Comparison of ENCODE assay signal across 10 cellular contexts in the genomic region with DNA sequence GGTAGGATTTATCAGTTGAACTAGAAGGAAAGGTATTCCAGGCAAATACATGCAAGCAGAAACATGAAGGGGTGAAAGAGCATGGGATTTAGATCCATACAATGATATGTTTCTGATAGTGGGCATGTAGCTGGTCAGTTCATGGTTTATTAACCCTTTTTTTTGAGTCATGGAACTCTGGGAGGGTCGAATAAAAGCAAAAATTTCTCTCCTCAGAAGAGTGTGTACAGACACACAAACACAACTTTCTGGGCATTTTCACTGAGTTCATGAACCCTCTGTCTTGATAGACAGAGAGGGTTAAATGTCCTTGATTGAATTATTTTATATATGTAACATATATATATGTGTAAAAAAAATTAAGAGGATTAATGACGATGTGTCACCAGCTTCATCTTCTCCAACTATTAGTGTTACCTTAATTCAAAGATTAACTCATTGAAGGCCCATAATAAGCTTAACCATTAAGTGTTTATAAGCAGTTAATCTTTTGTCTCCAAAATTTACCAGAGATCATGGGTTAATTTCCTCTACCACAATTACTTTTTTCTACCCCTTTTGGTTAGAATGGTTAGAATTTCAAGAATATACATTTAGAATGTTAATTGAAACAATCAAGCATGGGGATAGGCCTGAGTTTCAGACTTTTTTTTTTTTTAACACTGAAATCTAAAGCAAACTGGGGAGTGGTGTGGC. TPM values are rescaled to one million over a fixed set of nuclear protein-coding genes. Genes with fewer than 3 reads are reported as not detected.
DNase-seq lines count a peak whose midpoint lies in the region; TF ChIP-seq lines count a peak whose summit lies in the region.
"Had no signal": no experiment of that assay in that cellular context is flagged by ENCODE, and none has a peak within 500 bp of the region (broad histone marks: within the 10 kb centered on the region; RNA-seq: fewer than 3 reads in every experiment).

No MANE protein-coding gene starts in this region.

- H2AFZ ChIP-seq in hepatocyte, result no peak overlapping the region

- DNase-seq in NCI-H2196 (lab: John Stamatoyannopoulos, UW; ENCODE audit: unreplicated experiment) (peak; percentile 25), NCI-H2196 treated with DMSO at 0.1 percent for 48 hours (lab: John Stamatoyannopoulos, UW; ENCODE audit: unreplicated experiment) (no peak), hepatocyte (ENCODE audit: low spot score) (peak; percentile 14), NCI-H345 (lab: John Stamatoyannopoulos, UW) (no peak), GM03348 (ENCODE audit: low spot score) (no peak), RPMI8226 (no peak)
- DNase-seq in activated T-helper 1 cell treated with anti-CD3 and anti-CD28 coated beads, Interleukin-12 subunit alpha, Interleukin-12 subunit beta, Interleukin-2, Interleukin-4 antibody, amounts not matched to agents 30 ng/mL and 10 ng/mL and 1 ng/mL, durations not matched to agents 14 hours and 24 hours and 36 hours (ENCODE audit: low spot score), result no peak
- DNase-seq: activated CD4-positive, alpha-beta T cell treated with anti-CD3 and anti-CD28 coated beads for 4 hours had no signal

- 86% methylated on average over 2 of the region's 2 CpGs for WGBS in hepatocyte (ENCODE audit: low lambda C conversion rate, missing lambda C conversion rate)

- H3K4me3 Mint-ChIP-seq in activated T-helper 1 cell treated with anti-CD3 and anti-CD28 coated beads, Interleukin-12 subunit alpha, Interleukin-12 subunit beta, Interleukin-2, Interleukin-4 antibody, amounts not matched to agents 30 ng/mL and 10 ng/mL and 1 ng/mL, durations not matched to agents 14 hours and 24 hours and 36 hours, result peak overlapping the region; percentile 21

- H3K79me2 ChIP-seq in hepatocyte, result peaks cover 32% of the 10 kb centered on the region

- H3K9me3 Mint-ChIP-seq in activated T-helper 1 cell treated with anti-CD3 and anti-CD28 coated beads, Interleukin-12 subunit alpha, Interleukin-12 subunit beta, Interleukin-2, Interleukin-4 antibody, amounts not matched to agents 30 ng/mL and 10 ng/mL and 1 ng/mL, durations not matched to agents 14 hours and 24 hours and 36 hours, result no peaks in the 10 kb centered on the region

- H4K20me1 ChIP-seq in hepatocyte (ENCODE audit: insufficient read depth, poor library complexity, severe bottlenecking), result peaks cover 34% of the 10 kb centered on the region

- H3K4me1 Mint-ChIP-seq in activated T-helper 1 cell treated with anti-CD3 and anti-CD28 coated beads, Interleukin-12 subunit alpha, Interleukin-12 subunit beta, Interleukin-2, Interleukin-4 antibody, amounts not matched to agents 30 ng/mL and 10 ng/mL and 1 ng/mL, durations not matched to agents 14 hours and 24 hours and 36 hours (ENCODE audit: low read depth), result peaks cover 23% of the 10 kb centered on the region

- H3K36me3 ChIP-seq in hepatocyte (replicated peaks; ENCODE audit: insufficient read depth, low read depth), result no peaks in the 10 kb centered on the region
- peaks cover 27% of the 10 kb centered on the region for H3K36me3 ChIP-seq in skeletal muscle satellite cell (ENCODE audit: insufficient read depth, low read length)

- H3K4me1 ChIP-seq in hepatocyte (ENCODE audit: insufficient read depth), result no peaks in the 10 kb centered on the region
- H3K4me1 ChIP-seq in skeletal muscle satellite cell (ENCODE audit: control insufficient read depth, insufficient read depth, low read length), result peaks cover 7% of the 10 kb centered on the region

- no peak overlapping the region for H3K9ac ChIP-seq in skeletal muscle satellite cell (ENCODE audit: low read depth, low read length)

- H3K27me3 ChIP-seq in hepatocyte (no peaks in the 10 kb centered on the region), skeletal muscle satellite cell (ENCODE audit: control insufficient read depth, insufficient read depth, low read length) (no peaks in the 10 kb centered on the region)
- H3K27me3 ChIP-seq: suprapubic skin had no signal

- H3K9me3 ChIP-seq in hepatocyte (ENCODE audit: low read depth), result no peaks in the 10 kb centered on the region
- H3K9me3 ChIP-seq in skeletal muscle satellite cell (replicated peaks; ENCODE audit: low read length), result no peaks in the 10 kb centered on the region
- H3K9me3 ChIP-seq: suprapubic skin had no signal

- H3K4me3 ChIP-seq in hepatocyte, result no peak overlapping the region
- no peak overlapping the region for H3K4me3 ChIP-seq in skeletal muscle satellite cell (ENCODE audit: low read length)

- H3K27ac ChIP-seq in hepatocyte, result no peak overlapping the region

- intact Hi-C loops in activated T-helper 1 cell treated with anti-CD3 and anti-CD28 coated beads, Interleukin-12 subunit alpha, Interleukin-12 subunit beta, Interleukin-2, Interleukin-4 antibody, amounts not matched to agents 30 ng/mL and 10 ng/mL and 1 ng/mL, durations not matched to agents 14 hours and 24 hours and 36 hours (cut with micrococcal nuclease), result no loop called here

- peak overlapping the region; percentile 75 for H3K4me2 ChIP-seq in hepatocyte
- peak overlapping the region; percentile 95 for H3K4me2 ChIP-seq in skeletal muscle satellite cell (ENCODE audit: low read length)

- no peak overlapping the region for H3K27ac Mint-ChIP-seq in activated T-helper 1 cell treated with anti-CD3 and anti-CD28 coated beads, Interleukin-12 subunit alpha, Interleukin-12 subunit beta, Interleukin-2, Interleukin-4 antibody, amounts not matched to agents 30 ng/mL and 10 ng/mL and 1 ng/mL, durations not matched to agents 14 hours and 24 hours and 36 hours

- peaks cover 36% of the 10 kb centered on the region for H3K36me3 Mint-ChIP-seq in activated T-helper 1 cell treated with anti-CD3 and anti-CD28 coated beads, Interleukin-12 subunit alpha, Interleukin-12 subunit beta, Interleukin-2, Interleukin-4 antibody, amounts not matched to agents 30 ng/mL and 10 ng/mL and 1 ng/mL, durations not matched to agents 14 hours and 24 hours and 36 hours (ENCODE audit: low read depth)

- TF ChIP-seq CTCF in hepatocyte (IDR thresholded peaks at IDR 0.05; ENCODE audit: poor library complexity), result no peak

- no peaks in the 10 kb centered on the region for H3K9me2 ChIP-seq in hepatocyte (replicated peaks; ENCODE audit: insufficient read depth)

- H3K27me3 Mint-ChIP-seq in activated T-helper 1 cell treated with anti-CD3 and anti-CD28 coated beads, Interleukin-12 subunit alpha, Interleukin-12 subunit beta, Interleukin-2, Interleukin-4 antibody, amounts not matched to agents 30 ng/mL and 10 ng/mL and 1 ng/mL, durations not matched to agents 14 hours and 24 hours and 36 hours (ENCODE audit: insufficient read depth), result peaks cover 4% of the 10 kb centered on the region

RNA-seq across cellular contexts. Expression of gene JUN, which starts 4.6 kb away (rescaled TPM):
- 68.5 and 71.6 TPM in 2 replicates for total RNA-seq in activated T-helper 1 cell treated with anti-CD3 and anti-CD28 coated beads, Interleukin-12 subunit alpha, Interleukin-12 subunit beta, Interleukin-2, Interleukin-4 antibody, amounts not matched to agents 30 ng/mL and 10 ng/mL and 1 ng/mL, durations not matched to agents 14 hours and 24 hours and 36 hours
- total RNA-seq in hepatocyte, result 289 and 351 TPM in 2 replicates
- 170 and 189 TPM in 2 replicates for polyA plus RNA-seq in hepatocyte
- 95.8 and 119 TPM in 2 replicates for total RNA-seq in skeletal muscle satellite cell (2012; rRNA removed)

Comparison
In these comparisons a context has a peak if more than half of its experiments do, and no peak if none do; other contexts are left out.
1. DNase-seq: peak in NCI-H2196 (single experiment) and hepatocyte (single experiment); none in NCI-H2196 treated with DMSO at 0.1 percent for 48 hours (single experiment), activated T-helper 1 cell treated with anti-CD3 and anti-CD28 coated beads, Interleukin-12 subunit alpha, Interleukin-12 subunit beta, Interleukin-2, Interleukin-4 antibody, amounts not matched to agents 30 ng/mL and 10 ng/mL and 1 ng/mL, durations not matched to agents 14 hours and 24 hours and 36 hours (single experiment), NCI-H345 (single experiment), GM03348 (single experiment) and RPMI8226 (single experiment).